Comparison of ENCODE assay signal across 24 cellular contexts in the genomic region with DNA sequence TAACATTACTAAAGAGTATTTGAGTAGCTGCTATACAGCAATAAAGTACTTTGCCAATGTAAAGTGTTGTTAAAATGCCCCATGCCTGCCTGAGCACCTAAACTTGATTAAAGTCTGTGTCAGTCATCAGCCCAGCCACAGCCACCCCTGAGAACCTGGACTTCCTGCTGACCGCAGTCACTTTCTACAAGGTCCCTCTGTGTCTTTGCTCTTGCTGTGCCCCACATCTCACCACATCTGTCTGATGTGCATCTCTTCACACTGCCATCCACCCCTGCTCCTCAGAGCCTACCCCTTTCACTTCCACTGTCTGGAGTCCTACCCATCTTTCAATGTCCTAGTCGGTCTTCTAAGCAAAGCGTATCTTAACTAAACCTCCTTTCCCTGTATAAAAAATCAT.
"Had no signal": no experiment of that assay in that cellular context is flagged by ENCODE, and none has a peak within 500 bp of the region (broad histone marks: within the 10 kb centered on the region; RNA-seq: fewer than 3 reads in every experiment).

No MANE protein-coding gene starts in this region.

- H3K27ac ChIP-seq: dorsolateral prefrontal cortex, hepatocyte, left lung, parathyroid adenoma, right atrium auricular region, suprapubic skin, transverse colon, upper lobe of right lung, uterus had no signal

- H2AFZ ChIP-seq: hepatocyte, parathyroid adenoma had no signal

- H3K27me3 ChIP-seq: hepatocyte, left lung, right atrium auricular region, suprapubic skin, transverse colon, upper lobe of right lung, uterus had no signal

- H3K9ac ChIP-seq: parathyroid adenoma had no signal

- FAIRE-seq: colon, frontal cortex had no signal

- H3K4me1 ChIP-seq: parathyroid adenoma, right atrium auricular region, suprapubic skin, transverse colon, uterus had no signal

- H3K4me2 ChIP-seq: hepatocyte, smooth muscle cell had no signal

- H3K36me3 ChIP-seq: right atrium auricular region, transverse colon, uterus had no signal

- DNase-seq: dorsolateral prefrontal cortex; effector CD4-positive, alpha-beta T cell; head of caudate nucleus; left cardiac atrium; left lung; mammary epithelial cell; mucosa of descending colon; naive B cell; stimulated activated CD4-positive, alpha-beta T cell treated with anti-CD3 and anti-CD28 coated beads, Interleukin-12 subunit alpha, Interleukin-12 subunit beta, amount 100 ng/mL, for 4 hours; stimulated activated CD4-positive, alpha-beta T cell treated with anti-CD3 and anti-CD28 coated beads, Interleukin-1b, Interleukin-23, amount 100 ng/mL, for 48 hours; stimulated activated CD4-positive, alpha-beta T cell treated with anti-CD3 and anti-CD28 coated beads, Interleukin-4, amount 100 ng/mL, for 1 hour; stimulated activated CD8-positive, alpha-beta memory T cell treated with anti-CD3 and anti-CD28 coated beads, Interleukin-4, amount 100 ng/mL, for 48 hours; stimulated activated naive CD4-positive, alpha-beta T cell; stimulated activated naive CD8-positive, alpha-beta T cell treated with anti-CD3 and anti-CD28 coated beads, Interleukin-15, amount 100 ng/mL, for 72 hours; transverse colon; upper lobe of right lung; uterus had no signal

- H3K4me3 ChIP-seq: hepatocyte, left lung, mucosa of descending colon, right atrium auricular region, smooth muscle cell, suprapubic skin, transverse colon, upper lobe of right lung, uterus had no signal

- H3K79me2 ChIP-seq: hepatocyte, parathyroid adenoma had no signal

- H3K9me3 ChIP-seq: left lung, mucosa of descending colon, right atrium auricular region, suprapubic skin, transverse colon, upper lobe of right lung, uterus had no signal
